ENCODE assay signal across 11 cellular contexts in the genomic region with DNA sequence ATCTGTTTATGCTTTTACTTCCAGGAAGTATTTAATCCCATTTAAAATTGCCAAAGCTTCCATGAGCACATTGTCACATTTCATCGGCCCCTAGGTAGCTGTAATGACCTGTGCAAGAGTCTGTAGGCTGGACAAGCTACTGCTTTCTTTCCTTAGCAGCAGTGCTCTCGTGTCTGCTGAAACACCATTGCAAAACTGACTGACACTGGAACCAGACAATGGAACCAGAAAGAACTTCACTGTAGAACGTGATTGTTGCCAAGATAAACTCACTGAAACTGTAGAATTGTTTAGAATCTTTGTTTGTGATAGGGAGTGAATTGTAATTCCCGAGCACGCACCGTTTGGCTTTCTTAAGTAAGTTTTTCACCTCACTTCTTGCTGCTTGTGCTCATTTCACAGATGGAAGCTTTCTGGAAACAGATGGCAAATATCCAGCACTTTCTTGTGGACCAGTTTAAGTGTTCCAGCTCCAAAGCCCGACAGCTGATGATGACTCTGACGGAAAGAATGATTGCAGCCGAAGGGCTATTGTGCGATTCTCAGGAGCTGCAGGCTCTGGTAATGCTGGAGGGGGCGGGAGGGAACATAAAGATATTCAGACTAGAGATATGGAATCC. TPM values are rescaled to one million over a fixed set of nuclear protein-coding genes. Genes with fewer than 3 reads are reported as not detected.
A peak's percentile ranks its signal among the peaks of the same experiment; 100 is the strongest.
DNase-seq lines count a peak whose midpoint lies in the region; ATAC-seq, FAIRE-seq and TF ChIP-seq lines count a peak whose summit lies in the region.
"Had no signal": no experiment of that assay in that cellular context is flagged by ENCODE, and none has a peak within 500 bp of the region (broad histone marks: within the 10 kb centered on the region; RNA-seq: fewer than 3 reads in every experiment).

No MANE protein-coding gene starts in this region.

- peaks cover 4% of the 10 kb centered on the region for H3K27me3 Mint-ChIP-seq in HFFc6 (ENCODE audit: insufficient read depth)

- peaks cover 18% of the 10 kb centered on the region for H3K4me1 ChIP-seq in keratinocyte (ENCODE audit: control insufficient read depth, extremely low read depth, insufficient read depth, low read length)
- H3K4me1 ChIP-seq: BLaER1 treated with 17β-estradiol and CSF1 and Interleukin-3, amounts not matched to agents 10 nM and 100 nM had no signal

- H3K27ac ChIP-seq in coronary artery (peak overlapping the region; percentile 59 to 77), keratinocyte (ENCODE audit: control insufficient read depth, insufficient read depth, low read length) (peak overlapping the region; percentile 58)
- H3K27ac ChIP-seq: BLaER1 treated with 17β-estradiol and CSF1 and Interleukin-3, amounts not matched to agents 10 nM and 100 nM had no signal

- H3K27me3 ChIP-seq in keratinocyte (ENCODE audit: control insufficient read depth, extremely low read depth, insufficient read depth, low read length): no peaks in the 10 kb centered on the region
- H3K27me3 ChIP-seq: BLaER1 treated with 17β-estradiol and CSF1 and Interleukin-3, amounts not matched to agents 10 nM and 100 nM had no signal

- TF ChIP-seq CTCF in HFFc6 (IDR thresholded peaks at IDR 0.05) (no peak), coronary artery (IDR thresholded peaks at IDR 0.05) (no peak), keratinocyte (optimal IDR thresholded peaks at IDR 0.05 in 1 of 3, IDR thresholded peaks at IDR 0.05 in 1 of 3, conservative IDR thresholded peaks at IDR 0.05 in 1 of 3; ENCODE audit: extremely low read depth in 1 of 3, insufficient read depth in 2 of 3, low read length in 3 of 3) (no peak)

- H3K36me3 ChIP-seq in keratinocyte (ENCODE audit: control insufficient read depth in 2 of 2, extremely low read depth in 1 of 2, insufficient read depth in 2 of 2, low read length in 2 of 2): peaks cover 21 to 46% of the 10 kb centered on the region in 2 experiments

- H3K4me1 Mint-ChIP-seq in HFFc6 (ENCODE audit: low read depth): peaks cover 79% of the 10 kb centered on the region
- H3K4me1 Mint-ChIP-seq: activated naive CD8-positive, alpha-beta T cell treated with anti-CD3 and anti-CD28 coated beads, Interleukin-2, amount 50 U/mL, for 24 hours had no signal

- H3K36me3 Mint-ChIP-seq in HFFc6 (ENCODE audit: low read depth): peaks cover 22% of the 10 kb centered on the region

- H3K4me3 ChIP-seq in coronary artery (peak overlapping the region; percentile 31), keratinocyte (ENCODE audit: control insufficient read depth in 2 of 3, extremely low read depth in 1 of 3, insufficient read depth in 2 of 3, low read depth in 1 of 3, low read length in 3 of 3) (no peak overlapping the region)
- H3K4me3 ChIP-seq: BLaER1 treated with 17β-estradiol and CSF1 and Interleukin-3, amounts not matched to agents 10 nM and 100 nM had no signal

- dilution Hi-C loops in keratinocyte (cut with MboI; ENCODE audit: extremely low pct_ligation_motif_present, low sequenced_read_pairs): no loop called here

- DNase-seq in A172 (ENCODE audit: low spot score) (peak; percentile 41), HFFc6 (peak; percentile 95), coronary artery (ENCODE audit: low spot score) (peak; percentile 85), keratinocyte (ENCODE audit: low read depth, low spot score) (no peak), HT-29 (ENCODE audit: low spot score) (no peak)
- DNase-seq in stimulated activated CD4-positive, alpha-beta T cell treated with anti-CD3 and anti-CD28 coated beads, Interleukin-12 subunit alpha, Interleukin-12 subunit beta, amount 100 ng/mL, for 4 hours: no peak
- DNase-seq: activated naive CD8-positive, alpha-beta T cell treated with anti-CD3 and anti-CD28 coated beads, Interleukin-2, amount 50 U/mL, for 24 hours; hypothalamus had no signal

- H4K20me1 ChIP-seq in keratinocyte (ENCODE audit: control insufficient read depth, extremely low read depth, insufficient read depth, low read length): no peaks in the 10 kb centered on the region

- H3K4me3 Mint-ChIP-seq in HFFc6: peak overlapping the region; percentile 59
- H3K4me3 Mint-ChIP-seq: activated naive CD8-positive, alpha-beta T cell treated with anti-CD3 and anti-CD28 coated beads, Interleukin-2, amount 50 U/mL, for 24 hours had no signal

- no peak overlapping the region for H3K9ac ChIP-seq in keratinocyte (ENCODE audit: control insufficient read depth, extremely low read depth, insufficient read depth, low read length)
- H3K9ac ChIP-seq: BLaER1 treated with 17β-estradiol and CSF1 and Interleukin-3, amounts not matched to agents 10 nM and 100 nM had no signal

- no peaks in the 10 kb centered on the region for H3K9me1 ChIP-seq in keratinocyte (ENCODE audit: control insufficient read depth, extremely low read depth, insufficient read depth, low read length)

- no peak for ATAC-seq in HG03159 (IDR thresholded peaks at IDR 0.05; ENCODE audit: unreplicated experiment)
- ATAC-seq in HG03378 (IDR thresholded peaks at IDR 0.05; ENCODE audit: unreplicated experiment): no peak
- ATAC-seq: activated naive CD8-positive, alpha-beta T cell treated with anti-CD3 and anti-CD28 coated beads, Interleukin-2, amount 50 U/mL, for 24 hours had no signal

- no peaks in the 10 kb centered on the region for H3K9me3 Mint-ChIP-seq in HFFc6
- H3K9me3 Mint-ChIP-seq: activated naive CD8-positive, alpha-beta T cell treated with anti-CD3 and anti-CD28 coated beads, Interleukin-2, amount 50 U/mL, for 24 hours had no signal

- FAIRE-seq in keratinocyte (lab: Jason Lieb, UNC): peak; percentile 59

- no peak overlapping the region for H2AFZ ChIP-seq in keratinocyte (ENCODE audit: control insufficient read depth, low read length)

- peak overlapping the region; percentile 85 for H3K27ac Mint-ChIP-seq in HFFc6
- H3K27ac Mint-ChIP-seq: activated naive CD8-positive, alpha-beta T cell treated with anti-CD3 and anti-CD28 coated beads, Interleukin-2, amount 50 U/mL, for 24 hours had no signal

- H3K79me2 ChIP-seq in keratinocyte (ENCODE audit: control insufficient read depth, insufficient read depth, low read length): no peaks in the 10 kb centered on the region

- H3K4me2 ChIP-seq in keratinocyte (ENCODE audit: control insufficient read depth, extremely low read depth, insufficient read depth, low read depth, low read length): peak overlapping the region; percentile 0
- H3K4me2 ChIP-seq: BLaER1 treated with 17β-estradiol and CSF1 and Interleukin-3, amounts not matched to agents 10 nM and 100 nM had no signal

- peaks cover 3% of the 10 kb centered on the region for H3K9me3 ChIP-seq in keratinocyte (ENCODE audit: control insufficient read depth, low read depth, low read length)

RNA-seq across cellular contexts. Expression of gene EVC, which starts 36.9 kb away (rescaled TPM):
- 10.2 and 11.3 TPM in 2 replicates for total RNA-seq in A172 (2014; rRNA removed; shearing (Covaris generic))
- total RNA-seq in HFFc6 (2021; fragmentation: NEBNext Ultra II Directional; extraction: Animal tissue kit (Norgen Biotek cat#: 25700)): 10 to 100 TPM; 30.7 to 40.9 (median 33.7) TPM
- 6.5 to 7.3 TPM (median 7.1 TPM) in 3 replicates for polyA plus RNA-seq in keratinocyte
- polyA plus RNA-seq in keratinocyte (2011; ENCODE audit: low read depth): 3.8 TPM
- 5.3 and 7.7 TPM in 2 replicates for polyA plus RNA-seq in keratinocyte (2011; cell fraction: cytosol; rRNA removed)
- polyA plus RNA-seq in keratinocyte (2011; cell fraction: nucleus; rRNA removed): 23.8 and 31.2 TPM in 2 replicates
- polyA plus RNA-seq in keratinocyte (2012; ENCODE audit: low replicate concordance): 4.2 and 16.1 TPM in 2 replicates
- 10.2 to 23.4 TPM (median 15.7 TPM) in 3 replicates for polyA minus RNA-seq in keratinocyte
- 30.5 TPM for polyA minus RNA-seq in keratinocyte (2011; cell fraction: cytosol; rRNA and poly(A)+ RNA removed)
- polyA minus RNA-seq in keratinocyte (2011; cell fraction: nucleus; rRNA and poly(A)+ RNA removed): 31.4 and 40.2 TPM in 2 replicates
- not detected in 2 replicates for total RNA-seq in HT-29 (2014; rRNA removed; shearing (Covaris generic))

RNA-seq across cellular contexts. Expression of gene EVC2, which starts 39.5 kb away (rescaled TPM):
- not detected in 2 replicates for total RNA-seq in A172 (2014; rRNA removed; shearing (Covaris generic))
- total RNA-seq in HFFc6 (2021; fragmentation: NEBNext Ultra II Directional; extraction: Animal tissue kit (Norgen Biotek cat#: 25700)): 1 to 10 TPM; 3.0 to 4.1 (median 3.8) TPM
- polyA plus RNA-seq in keratinocyte: 1.1 to 1.7 TPM (median 1.1 TPM) in 3 replicates
- 4.2 TPM for polyA plus RNA-seq in keratinocyte (2011; ENCODE audit: low read depth)
- 0.68 and 1.1 TPM in 2 replicates for polyA plus RNA-seq in keratinocyte (2011; cell fraction: cytosol; rRNA removed)
- 5.5 and 6.3 TPM in 2 replicates for polyA plus RNA-seq in keratinocyte (2011; cell fraction: nucleus; rRNA removed)
- polyA plus RNA-seq in keratinocyte (2012; ENCODE audit: low replicate concordance): 1.8 and 3.7 TPM in 2 replicates
- polyA minus RNA-seq in keratinocyte: 4.0 to 5.0 TPM (median 4.3 TPM) in 3 replicates
- polyA minus RNA-seq in keratinocyte (2011; cell fraction: cytosol; rRNA and poly(A)+ RNA removed): 2.3 TPM
- 4.7 and 9.3 TPM in 2 replicates for polyA minus RNA-seq in keratinocyte (2011; cell fraction: nucleus; rRNA and poly(A)+ RNA removed)
- not detected in 2 replicates for total RNA-seq in HT-29 (2014; rRNA removed; shearing (Covaris generic))

Comparison
In these comparisons a context has a peak if more than half of its experiments do, and no peak if none do; other contexts are left out.
1. DNase-seq: peak in A172 (single experiment), HFFc6 (single experiment) and coronary artery (single experiment); none in keratinocyte (single experiment), stimulated activated CD4-positive, alpha-beta T cell treated with anti-CD3 and anti-CD28 coated beads, Interleukin-12 subunit alpha, Interleukin-12 subunit beta, amount 100 ng/mL, for 4 hours (single experiment) and HT-29 (single experiment).
2. RNA of gene EVC, which starts 36.9 kb away (total RNA-seq): 30.7 to 40.9 TPM in HFFc6 and 10.2 to 11.3 TPM in A172; not detected in HT-29; every median in the first group is over 10 times any median in the second.